1 cellular context compared by ENCODE assay signal in genomic region chr16:70427786-70428177, GRCh38.
A peak's percentile ranks its signal among the peaks of the same experiment; 100 is the strongest.
TF ChIP-seq lines count a peak whose summit lies in the region.

No MANE protein-coding gene starts in this region.

TF ChIP-seq in HepG2, 621 proteins besides CTCF, POLR2A, EP300 and RAD21 (continued from another document and continues in another):
- no peak for TF ChIP-seq ZNF142 (CRISPR knock-in tag; IDR thresholded peaks at IDR 0.05)
- no peak for TF ChIP-seq PHB2 (IDR thresholded peaks at IDR 0.05; ENCODE audit: partially characterized antibody)
- no peak for TF ChIP-seq SETDB1 (CRISPR knock-in tag; IDR thresholded peaks at IDR 0.05; ENCODE audit: borderline replicate concordance)
- no peak for TF ChIP-seq NPAS2 (CRISPR knock-in tag; IDR thresholded peaks at IDR 0.05; ENCODE audit: borderline replicate concordance)
- TF ChIP-seq RARG (CRISPR knock-in tag; IDR thresholded peaks at IDR 0.05; ENCODE audit: low read depth): no peak
- no peak for TF ChIP-seq SMARCE1 (IDR thresholded peaks at IDR 0.05; ENCODE audit: borderline replicate concordance)
- no peak for TF ChIP-seq MIER2 (CRISPR knock-in tag; IDR thresholded peaks at IDR 0.05)
- 0 out of 2 replicates have a peak, but pooled peaks have one; percentile 0 for TF ChIP-seq SNAPC4 (CRISPR knock-in tag; IDR thresholded peaks at IDR 0.05)
- TF ChIP-seq ZNF776 (CRISPR knock-in tag; IDR thresholded peaks at IDR 0.05): no peak
- TF ChIP-seq GATAD1 (CRISPR knock-in tag; IDR thresholded peaks at IDR 0.05): no peak
- TF ChIP-seq CENPBD1 (CRISPR knock-in tag; IDR thresholded peaks at IDR 0.05; ENCODE audit: borderline replicate concordance, low read depth): peak; percentile 94; the same call in 1 of the 2 replicates
- no peak for TF ChIP-seq MLX (CRISPR knock-in tag; IDR thresholded peaks at IDR 0.05)
- TF ChIP-seq BRD4 (CRISPR knock-in tag; IDR thresholded peaks at IDR 0.05): peak; percentile 16; the same call in 1 of the 2 replicates
- no peak for TF ChIP-seq KIAA2018 (CRISPR knock-in tag; IDR thresholded peaks at IDR 0.05; ENCODE audit: borderline replicate concordance)
- no peak for TF ChIP-seq ZNF567 (CRISPR knock-in tag; IDR thresholded peaks at IDR 0.05; ENCODE audit: borderline replicate concordance)
- no peak for TF ChIP-seq ZNF292 (CRISPR knock-in tag; IDR thresholded peaks at IDR 0.05; ENCODE audit: borderline replicate concordance, low read depth)
- TF ChIP-seq ELF1 (CRISPR knock-in tag; IDR thresholded peaks at IDR 0.05): no peak
- no peak for TF ChIP-seq ZNF775 (CRISPR knock-in tag; IDR thresholded peaks at IDR 0.05; ENCODE audit: borderline replicate concordance)
- no peak for TF ChIP-seq PAF1 (CRISPR knock-in tag; IDR thresholded peaks at IDR 0.05)
- no peak for TF ChIP-seq CEBPG (CRISPR knock-in tag; IDR thresholded peaks at IDR 0.05)
- TF ChIP-seq TBX3 (IDR thresholded peaks at IDR 0.05; ENCODE audit: borderline replicate concordance): no peak
- TF ChIP-seq TEAD3 (CRISPR knock-in tag; optimal IDR thresholded peaks at IDR 0.05; ENCODE audit: borderline replicate concordance): no peak
- 0 out of 2 replicates have a peak, but pooled peaks have one; percentile 69 for TF ChIP-seq ZNF224 (CRISPR knock-in tag; IDR thresholded peaks at IDR 0.05)
- no peak for TF ChIP-seq SUZ12 (IDR thresholded peaks at IDR 0.05; ENCODE audit: low read depth, low read length)
- no peak for TF ChIP-seq MTERF4 (CRISPR knock-in tag; IDR thresholded peaks at IDR 0.05)
- no peak for TF ChIP-seq ZNF589 (CRISPR knock-in tag; conservative IDR thresholded peaks at IDR 0.05)
- no peak for TF ChIP-seq ZNF382 (CRISPR knock-in tag; IDR thresholded peaks at IDR 0.05; ENCODE audit: borderline replicate concordance)
- TF ChIP-seq ZNF225 (CRISPR knock-in tag; IDR thresholded peaks at IDR 0.05): no peak
- TF ChIP-seq POLR2AphosphoS5 (IDR thresholded peaks at IDR 0.05; ENCODE audit: low read depth, low read length): no peak
- TF ChIP-seq ZBTB46 (CRISPR knock-in tag; IDR thresholded peaks at IDR 0.05; ENCODE audit: borderline replicate concordance): peak; percentile 26; the same call in 1 of the 2 replicates
- TF ChIP-seq ZNF704 (CRISPR knock-in tag; IDR thresholded peaks at IDR 0.05; ENCODE audit: borderline replicate concordance): no peak
- no peak for TF ChIP-seq MTA1 (CRISPR knock-in tag; IDR thresholded peaks at IDR 0.05; ENCODE audit: borderline replicate concordance)
